ENCODE assay signal across 27 cellular contexts in genomic region chr5:132756542-132756941, GRCh38. TPM values are rescaled to one million over a fixed set of nuclear protein-coding genes. Genes with fewer than 3 reads are reported as not detected.
"Had no signal": no experiment of that assay in that cellular context is flagged by ENCODE, and none has a peak within 500 bp of the region (broad histone marks: within the 10 kb centered on the region; RNA-seq: fewer than 3 reads in every experiment).

No MANE protein-coding gene starts in this region.

- H3K9me3 Mint-ChIP-seq: central memory CD8-positive, alpha-beta T cell; dendritic cell treated with granulocyte-macrophage colony-stimulating factor and Interleukin-4, amounts not matched to agents 40 ng/mL and 50 ng/mL, for 4 days; natural killer cell; neural crest cell had no signal

- H3K27ac Mint-ChIP-seq: dendritic cell treated with granulocyte-macrophage colony-stimulating factor and Interleukin-4, amounts not matched to agents 40 ng/mL and 50 ng/mL, for 4 days; natural killer cell had no signal

- H3K36me3 Mint-ChIP-seq: natural killer cell had no signal

- H3K4me1 Mint-ChIP-seq: natural killer cell, neural crest cell had no signal

- H3K4me3 Mint-ChIP-seq: central memory CD8-positive, alpha-beta T cell; dendritic cell treated with granulocyte-macrophage colony-stimulating factor and Interleukin-4, amounts not matched to agents 40 ng/mL and 50 ng/mL, for 4 days; natural killer cell; neural crest cell had no signal

- DNase-seq: effector CD4-positive, alpha-beta T cell; gastrocnemius medialis; heart right ventricle; hypothalamus; left ventricle myocardium inferior; natural killer cell; spleen; stimulated activated CD4-positive, alpha-beta T cell treated with anti-CD3 and anti-CD28 coated beads, Interleukin-15, amount 100 ng/mL, for 24 hours; stimulated activated CD4-positive, alpha-beta T cell treated with anti-CD3 and anti-CD28 coated beads, Interleukin-1b, Interleukin-23, amount 100 ng/mL, for 48 hours; stimulated activated CD4-positive, alpha-beta T cell treated with anti-CD3 and anti-CD28 coated beads, Interleukin-4, amount 100 ng/mL, for 4 hours; stimulated activated naive CD4-positive, alpha-beta T cell; stomach; tibial artery; upper lobe of right lung had no signal

- H3K4me3 ChIP-seq: gastrocnemius medialis, heart right ventricle, left ventricle myocardium inferior, spleen, stomach, suprapubic skin, tibial artery, upper lobe of right lung, vagina had no signal

- H3K27me3 Mint-ChIP-seq: central memory CD8-positive, alpha-beta T cell had no signal

- H3K27ac ChIP-seq: gastrocnemius medialis, heart right ventricle, left ventricle myocardium inferior, spleen, stomach, suprapubic skin, tibial artery, upper lobe of right lung, vagina had no signal

RNA-seq across cellular contexts. Expression of gene CCNI2, which starts 9.3 kb away (rescaled TPM):
- total RNA-seq: esophagus mucosa, fibroblast of lung, gastrocnemius medialis, lung microvascular endothelial cell, mesenteric fat pad, neural crest cell, osteocyte, pulmonary artery endothelial cell, skeletal muscle tissue, suprapubic skin, vagina had no signal

RNA-seq across cellular contexts. Expression of gene SOWAHA, which starts 56.6 kb away (rescaled TPM):
- total RNA-seq: left ventricle myocardium inferior, lung microvascular endothelial cell, mesenteric fat pad, mononuclear cell, natural killer cell, neural crest cell, osteocyte, pulmonary artery endothelial cell, spleen, upper lobe of right lung, vagina had no signal
